ENCODE assay signal across 14 cellular contexts in genomic region chr18:48784654-48785053, GRCh38.
DNase-seq lines count a peak whose midpoint lies in the region; ATAC-seq, FAIRE-seq and TF ChIP-seq lines count a peak whose summit lies in the region.
"Had no signal": no experiment of that assay in that cellular context is flagged by ENCODE, and none has a peak within 500 bp of the region (broad histone marks: within the 10 kb centered on the region; RNA-seq: fewer than 3 reads in every experiment).

No MANE protein-coding gene starts in this region.

- no peaks in the 10 kb centered on the region for H3K36me3 Mint-ChIP-seq in activated CD8-positive, alpha-beta memory T cell treated with anti-CD3 and anti-CD28 coated beads, Interleukin-2, amount 10 ng/mL, durations not matched to agents 7 days and 5 days
- no peaks in the 10 kb centered on the region for H3K36me3 Mint-ChIP-seq in activated B cell treated with CpG ODN at 0.5 μM for 24 hours (ENCODE audit: low read depth)

- H3K36me3 ChIP-seq in spleen: no peaks in the 10 kb centered on the region
- H3K36me3 ChIP-seq: brain microvascular endothelial cell, pancreas, vagina had no signal

- H3K9me3 Mint-ChIP-seq in activated CD8-positive, alpha-beta memory T cell treated with anti-CD3 and anti-CD28 coated beads, Interleukin-2, amount 10 ng/mL, durations not matched to agents 7 days and 5 days (ENCODE audit: low read depth): no peaks in the 10 kb centered on the region
- H3K9me3 Mint-ChIP-seq in activated B cell treated with CpG ODN at 0.5 μM for 24 hours: no peaks in the 10 kb centered on the region

- peak overlapping the region in 7 of 8 donors; percentile 16 to 76 (median 62) for H3K27ac ChIP-seq in spleen
- H3K27ac ChIP-seq: brain microvascular endothelial cell, pancreas, vagina had no signal

- H3K4me1 Mint-ChIP-seq in activated CD8-positive, alpha-beta memory T cell treated with anti-CD3 and anti-CD28 coated beads, Interleukin-2, amount 10 ng/mL, durations not matched to agents 7 days and 5 days: peaks cover 29% of the 10 kb centered on the region
- peaks cover 62% of the 10 kb centered on the region for H3K4me1 Mint-ChIP-seq in activated B cell treated with CpG ODN at 0.5 μM for 24 hours

- no peaks in the 10 kb centered on the region for H3K27me3 Mint-ChIP-seq in activated CD8-positive, alpha-beta memory T cell treated with anti-CD3 and anti-CD28 coated beads, Interleukin-2, amount 10 ng/mL, durations not matched to agents 7 days and 5 days
- no peaks in the 10 kb centered on the region for H3K27me3 Mint-ChIP-seq in activated B cell treated with CpG ODN at 0.5 μM for 24 hours

- H3K4me1 ChIP-seq in spleen: peaks cover 36 to 95% (median 60%) of the 10 kb centered on the region in 6 donors

- intact Hi-C loops in activated B cell treated with CpG ODN at 0.5 μM for 24 hours (cut with micrococcal nuclease): loop anchor here (1.0 to 10.0 kb wide), 10 partner anchors 17 to 680 kb away; partner anchors contain the start of gene DYM
- intact Hi-C loops in spleen (cut with DNase I; ENCODE audit: low total_unique reads): loop anchor here (10.0 kb wide), 1 partner anchor 140 kb away; no protein-coding TSS in a partner anchor

- no peak for DNase-seq in activated CD8-positive, alpha-beta memory T cell treated with anti-CD3 and anti-CD28 coated beads, Interleukin-2, amount 10 ng/mL, durations not matched to agents 7 days and 5 days
- DNase-seq in activated CD8-positive, alpha-beta memory T cell treated with anti-CD3 and anti-CD28 coated beads for 24 hours: no peak
- DNase-seq in activated B cell treated with CpG ODN at 0.5 μM for 24 hours (no peak), spleen (peak; percentile 73), HCEC 1CT (no peak), RCC 7860 (ENCODE audit: low spot score) (no peak), foreskin fibroblast (no peak)
- DNase-seq: brain microvascular endothelial cell, esophagus squamous epithelium, IMR-90, SW 1271 had no signal

- H3K4me3 ChIP-seq in spleen: no peak overlapping the region
- no peak overlapping the region for H3K4me3 ChIP-seq in foreskin fibroblast (ENCODE audit: low read depth in 1 of 2, low read length in 2 of 2)
- H3K4me3 ChIP-seq: esophagus squamous epithelium, pancreas, vagina had no signal

- TF ChIP-seq CTCF in activated B cell treated with CpG ODN at 0.5 μM for 24 hours (IDR thresholded peaks at IDR 0.05) (no peak), spleen (IDR thresholded peaks at IDR 0.05 in 8 of 11, conservative IDR thresholded peaks at IDR 0.05 in 3 of 11) (no peak), foreskin fibroblast (IDR thresholded peaks at IDR 0.05; ENCODE audit: low read depth, low read length) (no peak)

- no peak overlapping the region for H3K4me3 Mint-ChIP-seq in activated CD8-positive, alpha-beta memory T cell treated with anti-CD3 and anti-CD28 coated beads, Interleukin-2, amount 10 ng/mL, durations not matched to agents 7 days and 5 days
- H3K4me3 Mint-ChIP-seq in activated B cell treated with CpG ODN at 0.5 μM for 24 hours: peak overlapping the region; percentile 64

- WGBS in spleen, 5 donors: 65 to 76% (median 69%) methylated on average over 5 of the region's 5 CpGs

- no peak for ATAC-seq in activated CD8-positive, alpha-beta memory T cell treated with anti-CD3 and anti-CD28 coated beads, Interleukin-2, amount 10 ng/mL, durations not matched to agents 7 days and 5 days
- ATAC-seq in HG02798 (IDR thresholded peaks at IDR 0.05; ENCODE audit: poor library complexity, unreplicated experiment) (peak; percentile 25), activated B cell treated with CpG ODN at 0.5 μM for 24 hours (ENCODE audit: low read depth) (peak; percentile 41)

- TF ChIP-seq POLR2A in spleen (IDR thresholded peaks at IDR 0.05): no peak

- CTCF ChIA-PET in activated CD8-positive, alpha-beta memory T cell treated with anti-CD3 and anti-CD28 coated beads, Interleukin-2, amount 10 ng/mL, durations not matched to agents 7 days and 5 days (lab: Charles Lee): interaction anchor here (1.1 to 2.9 kb wide), 9 partner anchors 8 to 199 kb away, joined by 3 to 11 read pairs (median 5); no protein-coding TSS in a partner anchor
- CTCF ChIA-PET in activated B cell treated with CpG ODN at 0.5 μM for 24 hours (lab: Charles Lee): interaction anchor here (1.9 kb wide), 1 partner anchor 168 kb away, joined by 5 read pairs; no protein-coding TSS in a partner anchor

- POLR2A ChIA-PET in activated B cell treated with CpG ODN at 0.5 μM for 24 hours (lab: Charles Lee): interaction anchor here (0.7 to 1.8 kb wide), 7 partner anchors 9 to 338 kb away, joined by 3 to 21 read pairs (median 7); no protein-coding TSS in a partner anchor

- no peaks in the 10 kb centered on the region for H3K27me3 ChIP-seq in spleen (replicated peaks in 1 of 7)
- H3K27me3 ChIP-seq: brain microvascular endothelial cell, esophagus squamous epithelium, pancreas, vagina had no signal

- H3K9me3 ChIP-seq in spleen: no peaks in the 10 kb centered on the region
- H3K9me3 ChIP-seq: esophagus squamous epithelium, pancreas, vagina had no signal

- peak overlapping the region; percentile 89 for H3K27ac Mint-ChIP-seq in activated CD8-positive, alpha-beta memory T cell treated with anti-CD3 and anti-CD28 coated beads, Interleukin-2, amount 10 ng/mL, durations not matched to agents 7 days and 5 days
- H3K27ac Mint-ChIP-seq in activated B cell treated with CpG ODN at 0.5 μM for 24 hours: peak overlapping the region; percentile 84

- no peak for FAIRE-seq in RCC 7860 (lab: Jason Lieb, UNC)
- FAIRE-seq: pancreas had no signal
